8 cellular contexts compared by ENCODE assay signal in the genomic region with DNA sequence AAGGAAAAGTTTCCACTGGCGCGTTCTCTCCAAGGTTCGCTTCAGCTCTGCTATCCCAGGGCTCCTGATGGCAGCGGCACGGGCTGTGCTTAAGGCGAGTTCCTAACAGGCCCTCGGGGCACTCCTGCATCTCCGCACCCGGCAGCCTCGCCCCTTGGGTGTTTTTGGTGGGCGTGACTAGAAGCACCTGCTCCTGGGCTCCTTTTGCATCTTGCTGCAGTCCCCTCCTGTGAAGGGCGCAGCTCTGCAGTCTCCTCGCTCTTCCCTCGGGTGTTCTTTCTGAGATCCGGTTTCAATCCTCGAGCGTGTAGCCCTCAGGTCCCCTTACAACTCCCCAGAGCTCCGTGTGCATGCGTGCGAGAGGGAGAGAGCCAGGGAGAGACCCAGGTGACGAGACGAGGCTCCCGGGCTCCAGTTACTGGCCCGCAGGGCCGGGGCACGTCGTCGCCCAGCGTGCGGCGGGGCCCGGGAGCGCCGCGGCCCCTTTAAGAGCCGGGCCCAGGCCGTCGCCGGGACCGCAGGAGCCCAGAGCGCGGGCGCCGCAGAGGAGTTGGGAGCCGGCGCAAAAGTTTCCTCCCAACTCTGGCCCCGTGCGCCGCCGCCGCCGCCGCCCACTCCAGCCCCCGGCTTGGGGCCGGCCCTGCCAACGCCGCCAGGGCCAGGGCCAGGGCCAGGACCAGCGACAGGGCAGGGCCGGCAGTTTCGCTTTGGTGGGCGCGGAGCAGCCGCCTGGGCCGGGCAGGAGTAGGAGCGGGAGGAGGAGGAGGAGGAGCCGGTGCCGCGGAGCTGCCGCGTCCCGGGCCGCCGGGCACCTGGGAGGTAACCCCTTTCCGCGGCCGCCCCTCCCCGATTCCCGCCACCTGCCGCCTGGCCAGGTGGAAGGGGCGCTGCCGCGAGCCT. TPM values are rescaled to one million over a fixed set of nuclear protein-coding genes. Genes with fewer than 3 reads are reported as not detected.
DNase-seq lines count a peak whose midpoint lies in the region; ATAC-seq and TF ChIP-seq lines count a peak whose summit lies in the region.

A gene with protein sequence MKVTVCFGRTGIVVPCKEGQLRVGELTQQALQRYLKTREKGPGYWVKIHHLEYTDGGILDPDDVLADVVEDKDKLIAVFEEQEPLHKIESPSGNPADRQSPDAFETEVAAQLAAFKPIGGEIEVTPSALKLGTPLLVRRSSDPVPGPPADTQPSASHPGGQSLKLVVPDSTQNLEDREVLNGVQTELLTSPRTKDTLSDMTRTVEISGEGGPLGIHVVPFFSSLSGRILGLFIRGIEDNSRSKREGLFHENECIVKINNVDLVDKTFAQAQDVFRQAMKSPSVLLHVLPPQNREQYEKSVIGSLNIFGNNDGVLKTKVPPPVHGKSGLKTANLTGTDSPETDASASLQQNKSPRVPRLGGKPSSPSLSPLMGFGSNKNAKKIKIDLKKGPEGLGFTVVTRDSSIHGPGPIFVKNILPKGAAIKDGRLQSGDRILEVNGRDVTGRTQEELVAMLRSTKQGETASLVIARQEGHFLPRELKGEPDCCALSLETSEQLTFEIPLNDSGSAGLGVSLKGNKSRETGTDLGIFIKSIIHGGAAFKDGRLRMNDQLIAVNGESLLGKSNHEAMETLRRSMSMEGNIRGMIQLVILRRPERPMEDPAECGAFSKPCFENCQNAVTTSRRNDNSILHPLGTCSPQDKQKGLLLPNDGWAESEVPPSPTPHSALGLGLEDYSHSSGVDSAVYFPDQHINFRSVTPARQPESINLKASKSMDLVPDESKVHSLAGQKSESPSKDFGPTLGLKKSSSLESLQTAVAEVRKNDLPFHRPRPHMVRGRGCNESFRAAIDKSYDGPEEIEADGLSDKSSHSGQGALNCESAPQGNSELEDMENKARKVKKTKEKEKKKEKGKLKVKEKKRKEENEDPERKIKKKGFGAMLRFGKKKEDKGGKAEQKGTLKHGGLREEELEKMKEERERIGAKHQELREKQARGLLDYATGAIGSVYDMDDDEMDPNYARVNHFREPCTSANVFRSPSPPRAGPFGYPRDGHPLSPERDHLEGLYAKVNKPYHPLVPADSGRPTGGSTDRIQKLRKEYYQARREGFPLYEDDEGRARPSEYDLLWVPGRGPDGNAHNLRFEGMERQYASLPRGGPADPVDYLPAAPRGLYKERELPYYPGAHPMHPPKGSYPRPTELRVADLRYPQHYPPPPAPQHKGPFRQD (N-terminal part only) (plus strand): TSS at position 515 of the 900 bp plus-strand sequence. CDS start 525 bp downstream, outside the sequence.

- H3F3A ChIP-seq in MM.1S (ENCODE audit: insufficient read depth, low read length) = peaks cover 10% of the 10 kb centered on the region; the same call in 1 of the 2 replicates

- H3K9me3 ChIP-seq in MM.1S (replicated peaks; ENCODE audit: insufficient read depth, low read length) = no peaks in the 10 kb centered on the region

- CTCF ChIA-PET in activated B cell treated with CpG ODN at 0.5 μM for 24 hours (lab: Charles Lee) = no interaction called here

- peak within 1 kb of the TSS; percentile 86 for H2AFZ ChIP-seq in MM.1S (ENCODE audit: low read length)

- no peaks in the 10 kb centered on the region for H3K9me3 Mint-ChIP-seq in activated B cell treated with CpG ODN at 0.5 μM for 24 hours
- H3K9me3 Mint-ChIP-seq in effector memory CD8-positive, alpha-beta T cell = no peaks in the 10 kb centered on the region

- H3K27me3 Mint-ChIP-seq in activated B cell treated with CpG ODN at 0.5 μM for 24 hours = peaks cover 31% of the 10 kb centered on the region
- peaks cover 30 to 47% of the 10 kb centered on the region in 2 donors for H3K27me3 Mint-ChIP-seq in effector memory CD8-positive, alpha-beta T cell

- no peaks in the 10 kb centered on the region for H4K20me1 ChIP-seq in MM.1S (ENCODE audit: insufficient read depth, low read length)

- WGBS in lower leg skin, 2 donors = 1% methylated on average over 41 to 44 of the region's 82 CpGs

- ATAC-seq in activated B cell treated with CpG ODN at 0.5 μM for 24 hours (ENCODE audit: low read depth) = no peak
- peak; percentile 51 for ATAC-seq in effector memory CD8-positive, alpha-beta T cell (replicated peaks)

- peak within 1 kb of the TSS; percentile 71 for H3K4me3 Mint-ChIP-seq in activated B cell treated with CpG ODN at 0.5 μM for 24 hours
- H3K4me3 Mint-ChIP-seq in effector memory CD8-positive, alpha-beta T cell = peak within 1 kb of the TSS; percentile 79 to 83

- peak; percentile 71 for DNase-seq in EL
- peak; percentile 85 for DNase-seq in H7
- DNase-seq in MM.1S = peak; percentile 82
- DNase-seq in activated B cell treated with CpG ODN at 0.5 μM for 24 hours = no peak
- DNase-seq in effector memory CD8-positive, alpha-beta T cell = no peak
- peak; percentile 27 to 91 for DNase-seq in lower leg skin (ENCODE audit: low spot score in 2 of 2)
- DNase-seq in stimulated activated CD4-positive, alpha-beta T cell treated with anti-CD3 and anti-CD28 coated beads, Interleukin-4, amount 100 ng/mL, for 1 hour = peak; percentile 13
- DNase-seq in NCI-H446 treated with DMSO at 0.1 percent for 48 hours (lab: John Stamatoyannopoulos, UW) = no peak

- H3K9ac ChIP-seq in MM.1S (ENCODE audit: low read length) = peak within 1 kb of the TSS; percentile 88

- peaks cover 18% of the 10 kb centered on the region for H3K79me2 ChIP-seq in MM.1S (ENCODE audit: low read length)

- H3K27ac ChIP-seq in MM.1S (ENCODE audit: low read length) = peak within 1 kb of the TSS; percentile 70; the same call in 1 of the 2 replicates

- H3K36me3 ChIP-seq in H7 (replicated peaks; ENCODE audit: control insufficient read depth, insufficient read depth, low read length) (no peaks in the 10 kb centered on the region), MM.1S (replicated peaks; ENCODE audit: insufficient read depth, low read length) (no peaks in the 10 kb centered on the region)

- POLR2A ChIA-PET in activated B cell treated with CpG ODN at 0.5 μM for 24 hours (lab: Charles Lee) = no interaction called here

- no peak within 1 kb of the TSS for H3K27ac Mint-ChIP-seq in activated B cell treated with CpG ODN at 0.5 μM for 24 hours
- H3K27ac Mint-ChIP-seq in effector memory CD8-positive, alpha-beta T cell = no peak within 1 kb of the TSS

- H3K4me1 ChIP-seq in MM.1S (ENCODE audit: low read length) = peaks cover 13% of the 10 kb centered on the region

- TF ChIP-seq CTCF in MM.1S (IDR thresholded peaks at IDR 0.05; ENCODE audit: low read length) = no peak
- no peak for TF ChIP-seq CTCF in activated B cell treated with CpG ODN at 0.5 μM for 24 hours (IDR thresholded peaks at IDR 0.05)
- no peak for TF ChIP-seq CTCF in lower leg skin (IDR thresholded peaks at IDR 0.05)

- no peak for TF ChIP-seq POLR2A in lower leg skin (IDR thresholded peaks at IDR 0.05)

- peak within 1 kb of the TSS; percentile 60 for H3K4me3 ChIP-seq in H7 (ENCODE audit: insufficient read depth, low read depth, low read length)
- H3K4me3 ChIP-seq in MM.1S (ENCODE audit: low read length) = peak within 1 kb of the TSS; percentile 72
- peak within 1 kb of the TSS; percentile 85 for H3K4me3 ChIP-seq in lower leg skin (ENCODE audit: low read depth, poor library complexity, severe bottlenecking)

- H3K9me2 ChIP-seq in MM.1S (replicated peaks; ENCODE audit: insufficient read depth, low read length) = no peaks in the 10 kb centered on the region

- H3K27me3 ChIP-seq in H7 (ENCODE audit: control insufficient read depth, insufficient read depth, low read length) (peaks cover 28% of the 10 kb centered on the region), MM.1S (replicated peaks; ENCODE audit: insufficient read depth, low read length) (no peaks in the 10 kb centered on the region)

- H3K4me1 Mint-ChIP-seq in activated B cell treated with CpG ODN at 0.5 μM for 24 hours = peaks cover 10% of the 10 kb centered on the region
- peaks cover 3 to 4% of the 10 kb centered on the region in 2 donors for H3K4me1 Mint-ChIP-seq in effector memory CD8-positive, alpha-beta T cell (ENCODE audit: low read depth in 2 of 2)

- peak within 1 kb of the TSS; percentile 75 for H3K4me2 ChIP-seq in MM.1S (ENCODE audit: low read depth, low read length)

- intact Hi-C loops in activated B cell treated with CpG ODN at 0.5 μM for 24 hours (cut with micrococcal nuclease) (no loop called here), lower leg skin (cut with DNase I; ENCODE audit: low total_unique reads) (no loop called here)

- no peaks in the 10 kb centered on the region for H3K36me3 Mint-ChIP-seq in activated B cell treated with CpG ODN at 0.5 μM for 24 hours (ENCODE audit: low read depth)
- H3K36me3 Mint-ChIP-seq in effector memory CD8-positive, alpha-beta T cell (ENCODE audit: insufficient read depth) = no peaks in the 10 kb centered on the region

RNA-seq across cellular contexts. Expression of the gene that starts here (rescaled TPM):
- 1.4 and 2.3 TPM in 2 replicates for total RNA-seq in H7 (2014; rRNA removed; shearing (Covaris generic))
- total RNA-seq in activated B cell treated with CpG ODN at 0.5 μM for 24 hours = not detected in 2 replicates
- total RNA-seq in lower leg skin = 10 to 100 TPM in 3 of 4 donors, 1 to 10 TPM in 1; 6.5 to 17.3 (median 12.7) TPM

Comparison
In these comparisons a context has a peak if more than half of its experiments do, and no peak if none do; other contexts are left out.
1. DNase-seq: peak in EL (single experiment), H7 (single experiment), MM.1S (single experiment), lower leg skin (2 of 2) and stimulated activated CD4-positive, alpha-beta T cell treated with anti-CD3 and anti-CD28 coated beads, Interleukin-4, amount 100 ng/mL, for 1 hour (single experiment); none in activated B cell treated with CpG ODN at 0.5 μM for 24 hours (single experiment), effector memory CD8-positive, alpha-beta T cell (0 of 3) and NCI-H446 treated with DMSO at 0.1 percent for 48 hours (single experiment).
2. Peak in every context shown above with its lines, with median percentiles within 50 percentile points of each other: H3K4me3 ChIP-seq.